In the genomic region with DNA sequence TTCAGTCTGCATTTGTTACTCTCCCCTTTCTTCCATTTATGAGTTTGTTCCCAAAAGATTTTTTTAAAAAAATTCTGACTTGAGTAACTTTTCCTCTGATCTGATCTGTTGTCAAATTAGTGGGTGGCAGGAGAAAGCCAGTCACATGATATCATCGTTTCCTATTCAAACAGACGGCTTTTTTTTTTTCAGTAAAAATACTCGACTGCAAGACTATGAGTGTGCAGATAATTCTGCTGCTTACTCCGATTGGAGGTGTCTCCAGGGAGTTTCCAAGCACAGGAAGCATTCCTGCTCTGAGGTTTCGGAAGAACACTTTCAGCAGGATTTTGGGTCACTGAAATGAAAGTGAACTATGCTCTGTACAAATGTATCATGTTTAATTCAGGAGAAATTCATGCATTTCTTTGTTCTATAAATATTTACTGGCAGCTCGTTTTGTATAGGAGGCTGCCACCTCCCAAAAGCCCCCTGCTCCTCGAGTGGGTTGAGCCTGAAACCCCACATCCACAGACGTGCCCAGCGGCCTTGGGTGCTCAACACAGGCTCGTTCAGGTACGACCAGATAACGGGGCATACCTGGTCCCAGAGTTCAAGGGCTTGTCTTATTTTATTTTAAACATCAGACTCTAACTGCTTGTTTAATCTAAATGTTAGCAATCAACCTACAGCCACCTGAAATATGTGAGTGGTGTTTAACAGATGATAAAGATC, we compare ENCODE assay signal across 10 cellular contexts.
A peak's percentile ranks its signal among the peaks of the same experiment; 100 is the strongest.
DNase-seq lines count a peak whose midpoint lies in the region; ATAC-seq and TF ChIP-seq lines count a peak whose summit lies in the region.
"Had no signal": no experiment of that assay in that cellular context is flagged by ENCODE, and none has a peak within 500 bp of the region (broad histone marks: within the 10 kb centered on the region; RNA-seq: fewer than 3 reads in every experiment).

No MANE protein-coding gene starts in this region.

- no peak for DNase-seq in PC-3
- DNase-seq in glutamatergic neuron = no peak
- DNase-seq in suprapubic skin (ENCODE audit: low spot score in 2 of 2) = no peak
- DNase-seq in NCI-H524 treated with DMSO at 0.1 percent for 48 hours (lab: John Stamatoyannopoulos, UW) = no peak
- no peak for DNase-seq in NCI-H446 (lab: John Stamatoyannopoulos, UW)
- DNase-seq in glomerular visceral epithelial cell (ENCODE audit: extremely low spot score) = no peak
- DNase-seq: activated CD8-positive, alpha-beta memory T cell treated with anti-CD3 and anti-CD28 coated beads, Interleukin-2, amount 50 U/mL, for 4 hours; trophoblast cell had no signal

- H3K27ac Mint-ChIP-seq in glutamatergic neuron (ENCODE audit: unreplicated experiment) = no peak overlapping the region

- no peaks in the 10 kb centered on the region for H3F3A ChIP-seq in PC-3 (ENCODE audit: low read length, unreplicated experiment)

- ATAC-seq in PC-3 = no peak
- ATAC-seq in HG03039 (IDR thresholded peaks at IDR 0.05; ENCODE audit: unreplicated experiment) = no peak

- H3K9me3 ChIP-seq in HUES64 (ENCODE audit: insufficient read depth, low read depth, low read length) (no peaks in the 10 kb centered on the region), PC-3 (ENCODE audit: low read length) (no peaks in the 10 kb centered on the region), suprapubic skin (no peaks in the 10 kb centered on the region)

- no peaks in the 10 kb centered on the region for H3K36me3 Mint-ChIP-seq in glutamatergic neuron (ENCODE audit: unreplicated experiment)

- CTCF ChIA-PET in PC-3 (lab: Charles Lee) = no interaction called here

- H3K27me3 ChIP-seq in HUES64 (ENCODE audit: insufficient read depth, low read length) (peaks cover 16% of the 10 kb centered on the region), PC-3 (ENCODE audit: low read length) (peaks cover 87% of the 10 kb centered on the region), suprapubic skin (no peaks in the 10 kb centered on the region)

- no peak overlapping the region for H3K27ac ChIP-seq in HUES64 (ENCODE audit: low read depth, low read length)
- no peak overlapping the region for H3K27ac ChIP-seq in PC-3 (ENCODE audit: low read length)
- no peak overlapping the region for H3K27ac ChIP-seq in suprapubic skin

- H3K79me2 ChIP-seq in PC-3 (ENCODE audit: low read length) = no peaks in the 10 kb centered on the region

- POLR2A ChIA-PET in PC-3 (lab: Charles Lee; ENCODE audit: unreplicated experiment) = interaction anchor here (0.6 kb wide), 1 partner anchor 135 kb away, joined by 6 read pairs; no protein-coding TSS in a partner anchor

- no peaks in the 10 kb centered on the region for H3K9me2 ChIP-seq in PC-3 (replicated peaks; ENCODE audit: low read length)

- no TSS peak for BruUV-seq in PC-3 (replicated peaks; lab: Mats Ljungman, UMichigan)

- no peaks in the 10 kb centered on the region for H4K20me1 ChIP-seq in PC-3 (ENCODE audit: low read length)

- H3K4me3 Mint-ChIP-seq in glutamatergic neuron (ENCODE audit: unreplicated experiment) = peak overlapping the region; percentile 58

- H3K4me3 ChIP-seq in HUES64 (ENCODE audit: low read length) (peak overlapping the region; percentile 50), PC-3 (ENCODE audit: low read length) (no peak overlapping the region), suprapubic skin (peak overlapping the region; percentile 41)

- WGBS in HUES64 = 53% methylated on average over 12 of the region's 12 CpGs
- 27% methylated on average over 12 of the region's 12 CpGs for WGBS in suprapubic skin

- H3K27me3 Mint-ChIP-seq in glutamatergic neuron (ENCODE audit: unreplicated experiment) = no peaks in the 10 kb centered on the region

- no peak overlapping the region for H2AFZ ChIP-seq in PC-3 (ENCODE audit: low read length)

- intact Hi-C loops in PC-3 (cut with micrococcal nuclease) = no loop called here

- H3K9ac ChIP-seq in HUES64 (ENCODE audit: low read depth, low read length) (no peak overlapping the region), PC-3 (ENCODE audit: low read length) (no peak overlapping the region)

- peaks cover 44% of the 10 kb centered on the region for H3K4me1 ChIP-seq in HUES64 (ENCODE audit: insufficient read depth, low read length)
- H3K4me1 ChIP-seq in PC-3 (ENCODE audit: insufficient read depth, low read length) = no peaks in the 10 kb centered on the region
- H3K4me1 ChIP-seq in suprapubic skin = peaks cover 39% of the 10 kb centered on the region

- TF ChIP-seq CTCF in PC-3 (conservative IDR thresholded peaks at IDR 0.05; ENCODE audit: low read depth, low read length) = no peak
- TF ChIP-seq CTCF in glutamatergic neuron (IDR thresholded peaks at IDR 0.05; ENCODE audit: partially characterized antibody, unreplicated experiment) = no peak
- TF ChIP-seq CTCF in suprapubic skin (IDR thresholded peaks at IDR 0.05) = no peak

- H3K4me1 Mint-ChIP-seq in glutamatergic neuron (ENCODE audit: low read depth, unreplicated experiment) = peaks cover 33% of the 10 kb centered on the region

- H3K36me3 ChIP-seq in HUES64 (ENCODE audit: insufficient read depth, low read length) (no peaks in the 10 kb centered on the region), PC-3 (ENCODE audit: low read depth, low read length) (no peaks in the 10 kb centered on the region), suprapubic skin (no peaks in the 10 kb centered on the region)

- no peak for TF ChIP-seq EP300 in suprapubic skin (IDR thresholded peaks at IDR 0.05)

- TF ChIP-seq POLR2A in suprapubic skin (IDR thresholded peaks at IDR 0.05) = no peak

- H3K4me2 ChIP-seq in PC-3 (ENCODE audit: low read length) = peak overlapping the region; percentile 21; the same call in 1 of the 2 replicates

- H3K9me3 Mint-ChIP-seq in glutamatergic neuron (ENCODE audit: unreplicated experiment) = peaks cover 2% of the 10 kb centered on the region
